In genomic region chr3:188051801-188052228, GRCh38 we compare ENCODE assay signal across 12 cellular contexts.
A peak's percentile ranks its signal among the peaks of the same experiment; 100 is the strongest.
DNase-seq lines count a peak whose midpoint lies in the region; ATAC-seq, FAIRE-seq and TF ChIP-seq lines count a peak whose summit lies in the region.
"Had no signal": no experiment of that assay in that cellular context is flagged by ENCODE, and none has a peak within 500 bp of the region (broad histone marks: within the 10 kb centered on the region; RNA-seq: fewer than 3 reads in every experiment).

No MANE protein-coding gene starts in this region.

- intact Hi-C loops in HepG2 (cut with micrococcal nuclease; ENCODE audit: unreplicated experiment), result loop anchor here (2.0 kb wide), 2 partner anchors 71 to 101 kb away; no protein-coding TSS in a partner anchor
- intact Hi-C loops in right lobe of liver (cut with DNase I), result no loop called here
- intact Hi-C loops in aorta (cut with DNase I), result loop anchor here (5.0 to 10.0 kb wide), 8 partner anchors 100 to 903 kb away; partner anchors contain the start of genes BCL6 (in 2 of the 2) and LPP (in 2 of the 2)

- in situ Hi-C loops in HepG2 (cut with HindIII; ENCODE audit: extremely low pct_ligation_motif_present, low pct_unique_long_range_greater_than_20kb), result no loop called here

- H3K4me1 ChIP-seq in HepG2 (ENCODE audit: insufficient read depth, low read length), result peaks cover 71% of the 10 kb centered on the region
- H3K4me1 ChIP-seq in right lobe of liver, result peaks cover 0 to 8% (median 3%) of the 10 kb centered on the region in 4 donors
- H3K4me1 ChIP-seq in aorta (ENCODE audit: control insufficient read depth in 1 of 2, insufficient read depth in 2 of 2, low read length in 2 of 2), result no peaks in the 10 kb centered on the region

- H3K36me3 Mint-ChIP-seq in osteocyte (ENCODE audit: unreplicated experiment), result no peaks in the 10 kb centered on the region

- TF ChIP-seq EP300 in HepG2 (IDR thresholded peaks at IDR 0.05; ENCODE audit: low read depth in 2 of 2, low read length in 2 of 2) (no peak), HepG2 (CRISPR knock-in tag; IDR thresholded peaks at IDR 0.05; ENCODE audit: borderline replicate concordance) (no peak)

- ATAC-seq in HepG2 (no peak), right lobe of liver (no peak), aorta (ENCODE audit: low FRiP score) (peak; percentile 82), HG03175 (IDR thresholded peaks at IDR 0.05; ENCODE audit: unreplicated experiment) (no peak)

- H3K27me3 Mint-ChIP-seq in osteocyte (ENCODE audit: unreplicated experiment), result no peaks in the 10 kb centered on the region

- no peak overlapping the region for H3K4me3 Mint-ChIP-seq in osteocyte (ENCODE audit: unreplicated experiment)

- H3K36me3 ChIP-seq in HepG2 (replicated peaks in 1 of 2; ENCODE audit: control insufficient read depth in 1 of 2, insufficient read depth in 2 of 2, low read length in 2 of 2) (no peaks in the 10 kb centered on the region), right lobe of liver (no peaks in the 10 kb centered on the region), aorta (ENCODE audit: control insufficient read depth in 1 of 2, insufficient read depth in 2 of 2, low read length in 1 of 2) (no peaks in the 10 kb centered on the region)

- POLR2A ChIA-PET in HepG2 (lab: Yijun Ruan, JAX), result interaction anchor here (1.0 to 1.9 kb wide), 13 partner anchors 10 to 311 kb away, joined by 3 to 22 read pairs (median 5); partner anchors contain the start of genes BCL6 and LPP

- DNase-seq in HepG2 (ENCODE audit: low spot score), result no peak
- DNase-seq in right lobe of liver, result no peak
- peak in 46 of 51 donors; percentile 31 to 94 (median 79) for DNase-seq in hypothalamus (lab: John Stamatoyannopoulos, UW)
- no peak for DNase-seq in osteocyte (ENCODE audit: extremely low spot score, unreplicated experiment)
- DNase-seq in aorta, result peak; percentile 75 to 86
- DNase-seq in activated CD8-positive, alpha-beta memory T cell treated with anti-CD3 and anti-CD28 coated beads, Interleukin-2, amount 50 U/mL, for 4 hours, result no peak
- DNase-seq in NCI-H2107 (lab: John Stamatoyannopoulos, UW), result no peak
- DNase-seq: NCI-H446 treated with DMSO at 0.1 percent for 48 hours, SW 1271 had no signal

- H3K9me3 ChIP-seq in HepG2 (ENCODE audit: low read length) (no peaks in the 10 kb centered on the region), right lobe of liver (no peaks in the 10 kb centered on the region), aorta (ENCODE audit: control insufficient read depth, low read length) (no peaks in the 10 kb centered on the region)

- no TSS peak for BruUV-seq in HepG2 (replicated peaks; lab: Mats Ljungman, UMichigan)

- peak overlapping the region; percentile 79; the same call in 1 of the 2 replicates for H3K4me2 ChIP-seq in HepG2 (ENCODE audit: low read depth, low read length)

- H3K9ac ChIP-seq in HepG2 (ENCODE audit: insufficient read depth, low read depth, low read length), result peak overlapping the region; percentile 59

- no peaks in the 10 kb centered on the region for H4K20me1 ChIP-seq in HepG2 (ENCODE audit: insufficient read depth, low read length)

- TF ChIP-seq POLR2A in HepG2 (IDR thresholded peaks at IDR 0.05; ENCODE audit: insufficient read depth in 1 of 2, low read depth in 2 of 2, low read length in 2 of 2) (no peak), right lobe of liver (IDR thresholded peaks at IDR 0.05) (no peak)

- no peaks in the 10 kb centered on the region for H3K9me3 Mint-ChIP-seq in osteocyte (ENCODE audit: unreplicated experiment)

- H3K27me3 ChIP-seq in HepG2 (ENCODE audit: control insufficient read depth in 1 of 2, insufficient read depth in 2 of 2, low read length in 2 of 2), result no peaks in the 10 kb centered on the region
- H3K27me3 ChIP-seq in right lobe of liver, result no peaks in the 10 kb centered on the region
- no peaks in the 10 kb centered on the region for H3K27me3 ChIP-seq in aorta (ENCODE audit: control insufficient read depth in 1 of 2, insufficient read depth in 2 of 2, low read length in 1 of 2)

- CTCF ChIA-PET in HepG2 (lab: Yijun Ruan, JAX; ENCODE audit: low intra/inter-chr PET ratio, low total read pairs), result no interaction called here

- H3K27ac ChIP-seq in HepG2 (ENCODE audit: extremely low read length, insufficient read depth, low read length) (peak overlapping the region; percentile 72), right lobe of liver (no peak overlapping the region), aorta (ENCODE audit: low read depth in 1 of 2, low read length in 2 of 2) (peak overlapping the region; percentile 67 to 95)

- H3K27ac Mint-ChIP-seq in osteocyte (ENCODE audit: unreplicated experiment), result peak overlapping the region; percentile 69

- H3K79me2 ChIP-seq in HepG2 (ENCODE audit: insufficient read depth, low read length), result no peaks in the 10 kb centered on the region

- TF ChIP-seq CTCF in HepG2 (CRISPR knock-in tag; IDR thresholded peaks at IDR 0.05) (no peak), right lobe of liver (IDR thresholded peaks at IDR 0.05) (no peak), osteocyte (IDR thresholded peaks at IDR 0.05) (no peak)

- 91% methylated on average over 9 of the region's 9 CpGs for WGBS in HepG2 (ENCODE audit: low lambda C conversion rate)
- 88% methylated on average over 7 of the region's 9 CpGs for WGBS in right lobe of liver (ENCODE audit: insufficient coverage, low coverage, low lambda C conversion rate, missing lambda C conversion rate)
- 1 to 10% methylated on average over 9 of the region's 9 CpGs for WGBS in aorta, 2 donors

- no peak overlapping the region for H2AFZ ChIP-seq in HepG2 (ENCODE audit: low read length)

- H3K4me1 Mint-ChIP-seq in osteocyte (ENCODE audit: unreplicated experiment), result peaks cover 42% of the 10 kb centered on the region

- H3K4me3 ChIP-seq in HepG2 (replicated peaks in 1 of 3; ENCODE audit: insufficient read depth in 1 of 3, low read depth in 2 of 3, low read length in 3 of 3) (no peak overlapping the region), right lobe of liver (no peak overlapping the region), aorta (ENCODE audit: low read length in 2 of 2) (no peak overlapping the region)

- no peak for TF ChIP-seq RAD21 in HepG2 (CRISPR knock-in tag; IDR thresholded peaks at IDR 0.05)

- no peak for FAIRE-seq in HepG2 (lab: Jason Lieb, UNC)
- FAIRE-seq: A204.1, bronchial epithelial cell had no signal

TF ChIP-seq in HepG2, 621 proteins besides CTCF, POLR2A, EP300 and RAD21:
- TF ChIP-seq NFIC (IDR thresholded peaks at IDR 0.05; ENCODE audit: low read length) (no peak), ZNF235 (CRISPR knock-in tag; IDR thresholded peaks at IDR 0.05; ENCODE audit: borderline replicate concordance) (0 out of 2 replicates have a peak, but pooled peaks have one; percentile 32)

Comparison
In these comparisons a context has a peak if more than half of its experiments do, and no peak if none do; other contexts are left out.
1. H3K27ac ChIP-seq: peak in HepG2 (single experiment) and aorta (2 of 2); none in right lobe of liver (0 of 3).
2. intact Hi-C loops: an anchor here in HepG2 (2.0 kb wide) and aorta (5.0 to 10.0 kb wide); none called in right lobe of liver.
3. DNase-seq: peak in hypothalamus (46 of 51) and aorta (2 of 2); none in HepG2 (single experiment), right lobe of liver (0 of 3), osteocyte (single experiment), activated CD8-positive, alpha-beta memory T cell treated with anti-CD3 and anti-CD28 coated beads, Interleukin-2, amount 50 U/mL, for 4 hours (single experiment) and NCI-H2107 (single experiment).